19 cellular contexts compared by ENCODE assay signal in the genomic region with DNA sequence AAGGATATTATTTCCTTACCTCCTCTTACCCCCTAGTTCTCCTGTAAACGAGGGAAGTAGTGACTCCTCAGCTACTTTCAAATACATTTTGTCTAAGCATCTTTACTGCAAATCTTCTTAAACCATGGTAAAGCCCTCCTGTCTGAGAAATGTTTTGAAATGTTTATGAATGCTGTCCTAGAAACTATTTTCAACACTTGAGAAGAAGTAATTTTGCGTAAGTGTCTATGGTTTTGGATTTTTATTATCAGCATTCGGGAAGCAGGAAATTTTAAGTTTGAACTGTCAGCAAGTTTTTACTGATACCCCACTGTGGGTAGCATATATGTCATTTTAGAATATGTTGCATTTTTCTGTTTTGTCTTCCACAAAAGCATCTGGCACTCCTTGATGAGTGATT.
DNase-seq lines count a peak whose midpoint lies in the region; ATAC-seq and TF ChIP-seq lines count a peak whose summit lies in the region.
"Had no signal": no experiment of that assay in that cellular context is flagged by ENCODE, and none has a peak within 500 bp of the region (broad histone marks: within the 10 kb centered on the region; RNA-seq: fewer than 3 reads in every experiment).

No MANE protein-coding gene starts in this region.

- no peaks in the 10 kb centered on the region for H3K27me3 ChIP-seq in smooth muscle cell (ENCODE audit: low read depth)
- H3K27me3 ChIP-seq in gastroesophageal sphincter, result no peaks in the 10 kb centered on the region
- no peaks in the 10 kb centered on the region for H3K27me3 ChIP-seq in SK-N-SH (ENCODE audit: insufficient read depth)

- H3K27ac ChIP-seq in SK-N-MC (peak overlapping the region; percentile 29; the same call in 1 of the 2 replicates), smooth muscle cell (ENCODE audit: low read depth) (peak overlapping the region; percentile 59), gastroesophageal sphincter (no peak overlapping the region), SK-N-SH (ENCODE audit: low read depth in 2 of 2, low read length in 1 of 2) (no peak overlapping the region)
- H3K27ac ChIP-seq: A549 had no signal

- TF ChIP-seq EP300 in gastroesophageal sphincter (IDR thresholded peaks at IDR 0.05) (no peak), SK-N-SH (IDR thresholded peaks at IDR 0.05; ENCODE audit: borderline replicate concordance in 1 of 2, low read depth in 1 of 2, low read length in 1 of 2) (no peak)

- H3K4me1 Mint-ChIP-seq in activated CD4-positive, alpha-beta T cell treated with anti-CD3 and anti-CD28 coated beads, Interleukin-2, amount 10 ng/mL, durations not matched to agents 7 days and 5 days, result no peaks in the 10 kb centered on the region
- H3K4me1 Mint-ChIP-seq: CD4-positive, alpha-beta memory T cell; GM23338; H9 had no signal

- H3K4me3 Mint-ChIP-seq in activated CD4-positive, alpha-beta T cell treated with anti-CD3 and anti-CD28 coated beads, Interleukin-2, amount 10 ng/mL, durations not matched to agents 7 days and 5 days, result no peak overlapping the region
- H3K4me3 Mint-ChIP-seq: CD4-positive, alpha-beta memory T cell; GM23338; H9 had no signal

- H3K4me2 ChIP-seq in smooth muscle cell (peak overlapping the region; percentile 46), SK-N-SH (no peak overlapping the region)
- H3K4me2 ChIP-seq: A549, GM23338 had no signal

- H3K4me3 ChIP-seq in SK-N-MC, result 0 out of 2 replicates have a peak overlapping the region, but pooled peaks have one; percentile 22
- H3K4me3 ChIP-seq in fibroblast of villous mesenchyme (ENCODE audit: low read depth, low read length), result no peak overlapping the region
- no peak overlapping the region for H3K4me3 ChIP-seq in smooth muscle cell
- H3K4me3 ChIP-seq in gastroesophageal sphincter, result no peak overlapping the region
- H3K4me3 ChIP-seq in SK-N-SH (ENCODE audit: low read depth in 2 of 2, low read length in 1 of 2), result no peak overlapping the region
- H3K4me3 ChIP-seq: A549, GM23338 had no signal

- TF ChIP-seq CTCF in fibroblast of villous mesenchyme (IDR thresholded peaks at IDR 0.05; ENCODE audit: insufficient read depth, low read depth, low read length), result no peak
- TF ChIP-seq CTCF in smooth muscle cell (IDR thresholded peaks at IDR 0.05; ENCODE audit: borderline replicate concordance, insufficient read depth, poor library complexity, severe bottlenecking), result no peak
- TF ChIP-seq CTCF in gastroesophageal sphincter (IDR thresholded peaks at IDR 0.05), result no peak
- TF ChIP-seq CTCF in SK-N-SH (IDR thresholded peaks at IDR 0.05), result no peak

- H3K9me3 ChIP-seq in SK-N-MC (ENCODE audit: low read depth, low read length) (no peaks in the 10 kb centered on the region), smooth muscle cell (replicated peaks; ENCODE audit: low read depth) (no peaks in the 10 kb centered on the region), gastroesophageal sphincter (peaks cover 0 to 6% (median 0%) of the 10 kb centered on the region in 3 donors), SK-N-SH (0 out of 2 replicates have a peak, but pooled peaks cover 4% of the 10 kb centered on the region)
- H3K9me3 ChIP-seq: A549 had no signal

- CTCF ChIA-PET in activated CD4-positive, alpha-beta T cell treated with anti-CD3 and anti-CD28 coated beads, Interleukin-2, amount 10 ng/mL, durations not matched to agents 7 days and 5 days (lab: Charles Lee), result no interaction called here
- CTCF ChIA-PET in SK-N-SH (lab: Yijun Ruan, JAX), result no interaction called here

- no peaks in the 10 kb centered on the region for H3K9me2 ChIP-seq in SK-N-SH

- no peaks in the 10 kb centered on the region for H4K20me1 ChIP-seq in smooth muscle cell (ENCODE audit: low read depth)
- no peaks in the 10 kb centered on the region for H4K20me1 ChIP-seq in SK-N-SH (ENCODE audit: insufficient read depth)

- POLR2A ChIA-PET in activated CD4-positive, alpha-beta T cell treated with anti-CD3 and anti-CD28 coated beads, Interleukin-2, amount 10 ng/mL, durations not matched to agents 7 days and 5 days (lab: Charles Lee), result no interaction called here
- POLR2A ChIA-PET in SK-N-SH (lab: Yijun Ruan, JAX), result no interaction called here

- no peak for DNase-seq in SK-N-MC (ENCODE audit: low read depth, low spot score)
- DNase-seq in fibroblast of villous mesenchyme (ENCODE audit: low read depth), result peak; percentile 90
- DNase-seq in smooth muscle cell (lab: John Stamatoyannopoulos, UW; ENCODE audit: unreplicated experiment), result no peak
- no peak for DNase-seq in activated CD4-positive, alpha-beta T cell treated with anti-CD3 and anti-CD28 coated beads, Interleukin-2, amount 10 ng/mL, durations not matched to agents 7 days and 5 days
- no peak for DNase-seq in SK-N-SH
- DNase-seq: 8988T; ACHN; C1 segment of cervical spinal cord; Calu3; CD4-positive, alpha-beta memory T cell; COR-L47; DMS53; DMS79 treated with DMSO at 0.1 percent for 48 hours; GF-D8; H9 had no signal

- TF ChIP-seq RAD21 in SK-N-SH (IDR thresholded peaks at IDR 0.05; ENCODE audit: low read length), result no peak

- peaks cover 8% of the 10 kb centered on the region for H3F3A ChIP-seq in smooth muscle cell (ENCODE audit: low read depth)
- H3F3A ChIP-seq in SK-N-SH (replicated peaks; ENCODE audit: insufficient read depth), result peaks cover 5% of the 10 kb centered on the region

- WGBS in smooth muscle cell (ENCODE audit: low lambda C conversion rate), result 20% methylated on average over 3 of the region's 3 CpGs
- WGBS in gastroesophageal sphincter (ENCODE audit: low coverage in 1 of 2), 2 donors, result 13 to 31% methylated on average over 3 of the region's 3 CpGs
- 48% methylated on average over 3 of the region's 3 CpGs for WGBS in SK-N-SH (ENCODE audit: low lambda C conversion rate)

- no peaks in the 10 kb centered on the region for H3K27me3 Mint-ChIP-seq in activated CD4-positive, alpha-beta T cell treated with anti-CD3 and anti-CD28 coated beads, Interleukin-2, amount 10 ng/mL, durations not matched to agents 7 days and 5 days

- H3K9ac ChIP-seq in SK-N-MC (ENCODE audit: insufficient read length), result no peak overlapping the region
- H3K9ac ChIP-seq in smooth muscle cell (ENCODE audit: low read depth), result no peak overlapping the region
- H3K9ac ChIP-seq in SK-N-SH, result no peak overlapping the region

- peaks cover 7% of the 10 kb centered on the region for H3K9me3 Mint-ChIP-seq in activated CD4-positive, alpha-beta T cell treated with anti-CD3 and anti-CD28 coated beads, Interleukin-2, amount 10 ng/mL, durations not matched to agents 7 days and 5 days

- H3K27ac Mint-ChIP-seq in activated CD4-positive, alpha-beta T cell treated with anti-CD3 and anti-CD28 coated beads, Interleukin-2, amount 10 ng/mL, durations not matched to agents 7 days and 5 days, result no peak overlapping the region
- H3K27ac Mint-ChIP-seq: CD4-positive, alpha-beta memory T cell; H9 had no signal

- TF ChIP-seq POLR2A in gastroesophageal sphincter (IDR thresholded peaks at IDR 0.05), result no peak

- H2AFZ ChIP-seq in smooth muscle cell (ENCODE audit: low read depth) (peak overlapping the region; percentile 59), SK-N-SH (ENCODE audit: low read depth) (no peak overlapping the region)

- no peak for ATAC-seq in gastroesophageal sphincter
- ATAC-seq: A549, GM23338, HCT116 had no signal

- H3K36me3 Mint-ChIP-seq in activated CD4-positive, alpha-beta T cell treated with anti-CD3 and anti-CD28 coated beads, Interleukin-2, amount 10 ng/mL, durations not matched to agents 7 days and 5 days (ENCODE audit: low read depth), result no peaks in the 10 kb centered on the region
- H3K36me3 Mint-ChIP-seq: CD4-positive, alpha-beta memory T cell had no signal

- H3K4me1 ChIP-seq in smooth muscle cell (ENCODE audit: low read depth) (no peaks in the 10 kb centered on the region), gastroesophageal sphincter (no peaks in the 10 kb centered on the region), SK-N-SH (ENCODE audit: control insufficient read depth in 1 of 2, insufficient read depth in 2 of 2, low read depth in 1 of 2, low read length in 1 of 2) (no peaks in the 10 kb centered on the region)
- H3K4me1 ChIP-seq: A549 had no signal

- H3K36me3 ChIP-seq in SK-N-MC (ENCODE audit: insufficient read depth, low read length) (no peaks in the 10 kb centered on the region), smooth muscle cell (ENCODE audit: low read depth) (no peaks in the 10 kb centered on the region), gastroesophageal sphincter (no peaks in the 10 kb centered on the region), SK-N-SH (replicated peaks in 1 of 2; ENCODE audit: control insufficient read depth in 1 of 2, insufficient read depth in 2 of 2, low read length in 1 of 2) (peaks cover 0 to 7% of the 10 kb centered on the region in 2 experiments)

- H3K79me2 ChIP-seq in smooth muscle cell (ENCODE audit: low read depth), result no peaks in the 10 kb centered on the region
- no peaks in the 10 kb centered on the region for H3K79me2 ChIP-seq in SK-N-SH (ENCODE audit: insufficient read depth)

TF ChIP-seq in SK-N-SH, 30 proteins besides CTCF, POLR2A, EP300 and RAD21 (continues in another document):
- TF ChIP-seq GATA2 (CRISPR knock-in tag; IDR thresholded peaks at IDR 0.05), result no peak
- no peak for TF ChIP-seq SMC3 (IDR thresholded peaks at IDR 0.05; ENCODE audit: low read depth, low read length)
- no peak for TF ChIP-seq PBX3 (IDR thresholded peaks at IDR 0.05)
- TF ChIP-seq RXRA (IDR thresholded peaks at IDR 0.05; ENCODE audit: borderline replicate concordance, low read depth), result no peak
- no peak for TF ChIP-seq TAF1 (IDR thresholded peaks at IDR 0.05; ENCODE audit: borderline replicate concordance, low read depth, low read length)
- no peak for TF ChIP-seq GABPA (IDR thresholded peaks at IDR 0.05; ENCODE audit: low read depth)

Comparison
In these comparisons a context has a peak if more than half of its experiments do, and no peak if none do; other contexts are left out.
1. H3K27ac ChIP-seq: peak in SK-N-MC (single experiment) and smooth muscle cell (single experiment); none in gastroesophageal sphincter (0 of 4) and SK-N-SH (0 of 2).